In the genomic region with DNA sequence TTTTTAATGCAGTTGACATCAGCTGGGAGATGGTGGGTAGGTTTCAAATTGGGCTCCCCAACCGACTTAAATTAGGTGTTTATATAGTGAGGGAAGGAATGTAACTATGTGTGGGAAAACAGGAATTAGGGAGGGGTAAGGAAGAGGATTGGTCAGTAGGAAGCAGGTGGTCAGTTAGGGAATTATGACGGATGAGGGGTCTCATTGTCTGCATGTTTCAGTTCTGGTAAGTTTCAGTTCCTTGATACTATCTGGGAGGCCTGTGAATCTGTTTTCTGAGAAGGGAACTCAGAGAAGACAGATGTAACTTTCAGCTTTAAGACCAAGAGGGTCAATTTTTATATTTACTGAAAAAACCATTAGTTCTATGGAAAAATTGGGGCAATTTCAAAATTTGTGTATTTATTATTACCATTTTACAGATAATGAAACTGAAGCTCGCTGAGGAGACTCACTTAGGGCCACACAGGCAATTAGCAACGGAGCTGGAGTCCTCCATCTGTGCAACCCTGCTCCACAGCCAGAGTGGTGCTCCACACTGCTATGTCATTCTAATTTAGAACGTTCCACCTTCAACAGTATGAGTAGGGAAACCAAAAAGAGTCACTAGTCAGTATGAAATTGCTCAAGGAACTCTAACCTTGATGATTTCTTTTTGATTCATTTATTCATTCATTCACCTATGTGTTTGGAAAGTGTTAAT, we compare ENCODE assay signal across 18 cellular contexts. TPM values are rescaled to one million over a fixed set of nuclear protein-coding genes. Genes with fewer than 3 reads are reported as not detected.
DNase-seq lines count a peak whose midpoint lies in the region; ATAC-seq and TF ChIP-seq lines count a peak whose summit lies in the region.
"Had no signal": no experiment of that assay in that cellular context is flagged by ENCODE, and none has a peak within 500 bp of the region (broad histone marks: within the 10 kb centered on the region; RNA-seq: fewer than 3 reads in every experiment).

No MANE protein-coding gene starts in this region.

- no peak for TF ChIP-seq CTCF in adrenal gland (IDR thresholded peaks at IDR 0.05)

- peak overlapping the region in 1 of 2 donors; percentile 6 for H3K4me3 Mint-ChIP-seq in stimulated activated naive B cell treated with anti-CD40 and anti-IgM and Interleukin-4, amounts not matched to agents 10 μg/mL and 1 μg/mL and 100 μg/mL, for 72 hours
- H3K4me3 Mint-ChIP-seq: CD4-positive, alpha-beta T cell; HFFc6 had no signal

- no peaks in the 10 kb centered on the region for H3K36me3 ChIP-seq in adrenal gland (replicated peaks in 1 of 2)

- H3K36me3 Mint-ChIP-seq in stimulated activated naive B cell treated with anti-CD40 and anti-IgM and Interleukin-4, amounts not matched to agents 10 μg/mL and 1 μg/mL and 100 μg/mL, for 72 hours: peaks cover 4 to 6% of the 10 kb centered on the region in 2 donors

- 77 to 81% (median 80%) methylated on average over 5 of the region's 5 CpGs for WGBS in adrenal gland, 4 donors

- H3K9me3 ChIP-seq in adrenal gland (replicated peaks in 1 of 3): peaks cover 0 to 3% (median 0%) of the 10 kb centered on the region in 3 donors

- H3K4me3 ChIP-seq in adrenal gland: no peak overlapping the region
- H3K4me3 ChIP-seq: smooth muscle cell had no signal

- peak; percentile 79 for ATAC-seq in GM18909 (IDR thresholded peaks at IDR 0.05; ENCODE audit: poor library complexity, unreplicated experiment)
- ATAC-seq in GM21717 (IDR thresholded peaks at IDR 0.05; ENCODE audit: unreplicated experiment): peak; percentile 52
- ATAC-seq in HG03354 (IDR thresholded peaks at IDR 0.05; ENCODE audit: poor library complexity, severe bottlenecking, unreplicated experiment): peak; percentile 83
- ATAC-seq in stimulated activated naive B cell treated with anti-CD40 and anti-IgM and Interleukin-4, amounts not matched to agents 10 μg/mL and 1 μg/mL and 100 μg/mL, for 72 hours (replicated peaks): peak; percentile 75 to 78
- ATAC-seq in HG03139 (IDR thresholded peaks at IDR 0.05; ENCODE audit: unreplicated experiment): no peak
- ATAC-seq: activated CD4-positive, CD25-positive, alpha-beta regulatory T cell treated with anti-CD3 and anti-CD28 coated beads, Interleukin-2, amount 50 U/mL, for 24 hours had no signal

- peak overlapping the region; percentile 22 for H3K27ac Mint-ChIP-seq in stimulated activated naive B cell treated with anti-CD40 and anti-IgM and Interleukin-4, amounts not matched to agents 10 μg/mL and 1 μg/mL and 100 μg/mL, for 72 hours
- H3K27ac Mint-ChIP-seq: CD4-positive, alpha-beta T cell; HFFc6 had no signal

- no peaks in the 10 kb centered on the region for H3K27me3 ChIP-seq in adrenal gland

- intact Hi-C loops in adrenal gland (cut with DNase I): no loop called here

- no peak for DNase-seq in stimulated activated naive B cell treated with anti-CD40 and anti-IgM and Interleukin-4, amounts not matched to agents 10 μg/mL and 1 μg/mL and 100 μg/mL, for 72 hours
- DNase-seq in adrenal gland: no peak
- no peak for DNase-seq in activated T-cell treated with anti-CD3 and anti-CD28 coated beads, Interleukin-2, amount 50 U/mL, for 48 hours
- DNase-seq: CD4-positive, alpha-beta T cell; HFFc6; MM.1S; NCI-H226; OCI-M1; substantia nigra had no signal

- no peak for TF ChIP-seq POLR2A in adrenal gland (IDR thresholded peaks at IDR 0.05)

- no peak overlapping the region for H3K27ac ChIP-seq in adrenal gland

- no peaks in the 10 kb centered on the region for H3K27me3 Mint-ChIP-seq in stimulated activated naive B cell treated with anti-CD40 and anti-IgM and Interleukin-4, amounts not matched to agents 10 μg/mL and 1 μg/mL and 100 μg/mL, for 72 hours

- peaks cover 9 to 13% of the 10 kb centered on the region in 2 donors for H3K4me1 Mint-ChIP-seq in stimulated activated naive B cell treated with anti-CD40 and anti-IgM and Interleukin-4, amounts not matched to agents 10 μg/mL and 1 μg/mL and 100 μg/mL, for 72 hours

- no peaks in the 10 kb centered on the region for H3K4me1 ChIP-seq in adrenal gland (replicated peaks in 1 of 2)

- H3K9me3 Mint-ChIP-seq in stimulated activated naive B cell treated with anti-CD40 and anti-IgM and Interleukin-4, amounts not matched to agents 10 μg/mL and 1 μg/mL and 100 μg/mL, for 72 hours: peaks cover 1 to 5% of the 10 kb centered on the region in 2 donors

RNA-seq across cellular contexts. Expression of gene CCDC195, which starts 36.0 kb away (rescaled TPM):
- total RNA-seq in adrenal gland: not detected
- polyA plus RNA-seq in adrenal gland: not detected
- total RNA-seq: CD4-positive, alpha-beta T cell; HFFc6; mononuclear cell; omental fat pad; smooth muscle cell had no signal
- polyA plus RNA-seq: keratinocyte, smooth muscle cell had no signal
